Comparison of ENCODE assay signal across 8 cellular contexts in the genomic region with DNA sequence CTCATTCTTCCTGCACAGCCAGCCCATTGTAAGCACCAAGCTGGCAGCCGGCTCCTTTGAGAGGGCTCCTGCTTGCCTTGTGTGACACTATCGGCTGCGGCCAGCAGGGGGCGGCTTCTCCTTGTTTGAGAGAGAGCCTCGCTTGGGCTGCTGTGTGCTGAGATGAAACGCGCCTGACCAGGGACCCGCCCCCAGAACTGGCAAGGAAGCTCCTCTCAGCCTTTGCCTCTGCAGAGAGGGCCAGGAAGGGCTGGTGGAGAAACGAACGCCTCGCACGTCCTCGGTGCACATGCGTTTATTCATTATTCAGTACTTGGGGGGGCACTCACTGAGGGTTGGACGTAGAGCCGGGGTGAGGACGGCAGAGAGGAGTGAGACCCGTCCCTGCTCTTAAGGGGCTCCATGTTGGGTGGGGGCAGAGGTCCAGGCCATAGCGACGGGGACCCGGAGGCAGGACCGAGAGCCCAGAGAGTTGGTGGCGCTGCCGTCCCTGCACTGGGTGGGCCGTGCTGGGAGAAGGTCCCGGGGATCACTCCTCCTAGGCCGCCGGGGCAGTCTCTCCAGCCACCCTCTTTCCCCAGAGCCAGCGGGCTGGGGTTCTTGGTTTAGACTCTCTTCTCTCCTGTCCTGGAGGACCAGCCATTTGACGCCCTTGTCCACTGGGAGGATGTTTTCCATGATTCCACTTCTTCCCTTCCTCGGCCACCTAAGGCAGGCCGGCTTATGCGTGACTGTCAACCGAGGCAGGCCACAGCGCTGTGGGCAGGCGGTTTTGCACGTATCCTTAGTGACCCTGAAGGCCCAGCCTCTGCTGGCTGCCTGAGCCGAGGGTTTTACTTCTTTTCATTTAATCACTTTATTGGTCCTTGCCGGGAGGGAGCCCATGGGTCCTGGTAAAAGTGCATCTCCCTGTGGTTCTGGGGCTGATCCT.
DNase-seq lines count a peak whose midpoint lies in the region; ATAC-seq and TF ChIP-seq lines count a peak whose summit lies in the region.

No MANE protein-coding gene starts in this region.

- H3K9me3 Mint-ChIP-seq in stimulated activated naive CD8-positive, alpha-beta T cell treated with anti-CD3 and anti-CD28 coated beads, Interleukin-15, amount 100 ng/mL, for 72 hours, result no peaks in the 10 kb centered on the region

- H3K9me2 ChIP-seq in DOHH2 (replicated peaks; ENCODE audit: control insufficient read depth, low read length) (no peaks in the 10 kb centered on the region), neural cell (ENCODE audit: insufficient read depth, low read length) (no peaks in the 10 kb centered on the region)

- peak; percentile 93 for TF ChIP-seq CTCF in DOHH2 (IDR thresholded peaks at IDR 0.05; ENCODE audit: low read depth, low read length, poor library complexity, severe bottlenecking)
- TF ChIP-seq CTCF in LNCAP (IDR thresholded peaks at IDR 0.05), result peak; percentile 79
- TF ChIP-seq CTCF in fibroblast of mammary gland (conservative IDR thresholded peaks at IDR 0.05; ENCODE audit: control insufficient read depth, insufficient read depth, low read depth, low read length), result peak; percentile 85
- peak; percentile 97 for TF ChIP-seq CTCF in neural cell (IDR thresholded peaks at IDR 0.05; ENCODE audit: poor library complexity, severe bottlenecking)

- no peak overlapping the region for H3K27ac ChIP-seq in DOHH2 (ENCODE audit: low read depth, low read length)
- H3K27ac ChIP-seq in neural cell (ENCODE audit: low read length), result no peak overlapping the region

- peak overlapping the region; percentile 34 for H3K9ac ChIP-seq in neural cell (ENCODE audit: low read length)

- H3F3A ChIP-seq in DOHH2 (ENCODE audit: control insufficient read depth, insufficient read depth) (no peaks in the 10 kb centered on the region), neural cell (ENCODE audit: insufficient read depth, low read length, poor library complexity, severe bottlenecking) (no peaks in the 10 kb centered on the region)

- no peak for TF ChIP-seq EP300 in neural cell (conservative IDR thresholded peaks at IDR 0.05; ENCODE audit: poor library complexity, severe bottlenecking)

- ATAC-seq in GM21825 (IDR thresholded peaks at IDR 0.05; ENCODE audit: unreplicated experiment), result peak; percentile 92
- peak; percentile 99 for ATAC-seq in stimulated activated naive CD8-positive, alpha-beta T cell treated with anti-CD3 and anti-CD28 coated beads, Interleukin-15, amount 100 ng/mL, for 72 hours

- peak overlapping the region; percentile 38 for H3K4me3 ChIP-seq in DOHH2 (ENCODE audit: low read length)
- no peak overlapping the region for H3K4me3 ChIP-seq in fibroblast of mammary gland (ENCODE audit: control insufficient read depth, low read depth, low read length)
- no peak overlapping the region for H3K4me3 ChIP-seq in neural cell (ENCODE audit: low read length)

- H3K27ac Mint-ChIP-seq in stimulated activated naive CD8-positive, alpha-beta T cell treated with anti-CD3 and anti-CD28 coated beads, Interleukin-15, amount 100 ng/mL, for 72 hours, result peak overlapping the region in 1 of 2 donors; percentile 29

- H3K4me2 ChIP-seq in DOHH2 (ENCODE audit: low read length) (peak overlapping the region; percentile 48), neural cell (ENCODE audit: low read length) (no peak overlapping the region)

- no peaks in the 10 kb centered on the region for H3K27me3 Mint-ChIP-seq in stimulated activated naive CD8-positive, alpha-beta T cell treated with anti-CD3 and anti-CD28 coated beads, Interleukin-15, amount 100 ng/mL, for 72 hours

- H3K4me3 Mint-ChIP-seq in stimulated activated naive CD8-positive, alpha-beta T cell treated with anti-CD3 and anti-CD28 coated beads, Interleukin-15, amount 100 ng/mL, for 72 hours, result peak overlapping the region in 1 of 2 donors; percentile 76

- DNase-seq in RPMI8226, result peak; percentile 88
- peak; percentile 89 for DNase-seq in activated T-helper 1 cell treated with Interleukin-2 at 50 U/mL for 16 hours (ENCODE audit: low read depth)
- peak; percentile 88 for DNase-seq in fibroblast of mammary gland (ENCODE audit: low read depth)
- DNase-seq in stimulated activated naive CD8-positive, alpha-beta T cell treated with anti-CD3 and anti-CD28 coated beads, Interleukin-15, amount 100 ng/mL, for 72 hours, result peak; percentile 93 to 94

- H3K36me3 ChIP-seq in DOHH2 (ENCODE audit: control insufficient read depth, low read length), result no peaks in the 10 kb centered on the region
- H3K36me3 ChIP-seq in neural cell (ENCODE audit: insufficient read depth, low read length), result no peaks in the 10 kb centered on the region

- peaks cover 7% of the 10 kb centered on the region for H3K4me1 ChIP-seq in DOHH2 (ENCODE audit: control insufficient read depth, low read length)

- no peaks in the 10 kb centered on the region for H3K9me3 ChIP-seq in DOHH2 (ENCODE audit: control insufficient read depth, insufficient read depth, low read length)
- H3K9me3 ChIP-seq in neural cell (ENCODE audit: low read length), result no peaks in the 10 kb centered on the region

- TF ChIP-seq RAD21 in neural cell (conservative IDR thresholded peaks at IDR 0.05), result peak; percentile 99

- peaks cover 15% of the 10 kb centered on the region for H3K4me1 Mint-ChIP-seq in stimulated activated naive CD8-positive, alpha-beta T cell treated with anti-CD3 and anti-CD28 coated beads, Interleukin-15, amount 100 ng/mL, for 72 hours

- H3K27me3 ChIP-seq in DOHH2 (ENCODE audit: control insufficient read depth, low read length) (no peaks in the 10 kb centered on the region), neural cell (ENCODE audit: insufficient read depth, low read depth, low read length) (no peaks in the 10 kb centered on the region)

- H3K79me2 ChIP-seq in DOHH2 (ENCODE audit: control insufficient read depth, low read length) (no peaks in the 10 kb centered on the region), neural cell (replicated peaks; ENCODE audit: insufficient read depth, low read length) (no peaks in the 10 kb centered on the region)

- H2AFZ ChIP-seq in neural cell (ENCODE audit: low read depth, low read length), result no peak overlapping the region

- H4K20me1 ChIP-seq in DOHH2 (ENCODE audit: control insufficient read depth, insufficient read depth, low read depth, low read length) (no peaks in the 10 kb centered on the region), neural cell (ENCODE audit: insufficient read depth) (no peaks in the 10 kb centered on the region)

TF ChIP-seq in neural cell, 6 proteins besides CTCF, POLR2A, EP300 and RAD21:
- peak; percentile 44 for TF ChIP-seq MXI1 (conservative IDR thresholded peaks at IDR 0.05; ENCODE audit: poor library complexity, severe bottlenecking)
- peak; percentile 99 for TF ChIP-seq SMC3 (conservative IDR thresholded peaks at IDR 0.05; ENCODE audit: poor library complexity)
- TF ChIP-seq TAF1 (IDR thresholded peaks at IDR 0.05; ENCODE audit: low read depth), result no peak
- no peak for TF ChIP-seq EZH2 (IDR thresholded peaks at IDR 0.05; ENCODE audit: borderline replicate concordance, insufficient read depth, low read length, poor library complexity, severe bottlenecking)
- no peak for TF ChIP-seq POLR2AphosphoS5 (IDR thresholded peaks at IDR 0.05)
- TF ChIP-seq, protein P1, sequence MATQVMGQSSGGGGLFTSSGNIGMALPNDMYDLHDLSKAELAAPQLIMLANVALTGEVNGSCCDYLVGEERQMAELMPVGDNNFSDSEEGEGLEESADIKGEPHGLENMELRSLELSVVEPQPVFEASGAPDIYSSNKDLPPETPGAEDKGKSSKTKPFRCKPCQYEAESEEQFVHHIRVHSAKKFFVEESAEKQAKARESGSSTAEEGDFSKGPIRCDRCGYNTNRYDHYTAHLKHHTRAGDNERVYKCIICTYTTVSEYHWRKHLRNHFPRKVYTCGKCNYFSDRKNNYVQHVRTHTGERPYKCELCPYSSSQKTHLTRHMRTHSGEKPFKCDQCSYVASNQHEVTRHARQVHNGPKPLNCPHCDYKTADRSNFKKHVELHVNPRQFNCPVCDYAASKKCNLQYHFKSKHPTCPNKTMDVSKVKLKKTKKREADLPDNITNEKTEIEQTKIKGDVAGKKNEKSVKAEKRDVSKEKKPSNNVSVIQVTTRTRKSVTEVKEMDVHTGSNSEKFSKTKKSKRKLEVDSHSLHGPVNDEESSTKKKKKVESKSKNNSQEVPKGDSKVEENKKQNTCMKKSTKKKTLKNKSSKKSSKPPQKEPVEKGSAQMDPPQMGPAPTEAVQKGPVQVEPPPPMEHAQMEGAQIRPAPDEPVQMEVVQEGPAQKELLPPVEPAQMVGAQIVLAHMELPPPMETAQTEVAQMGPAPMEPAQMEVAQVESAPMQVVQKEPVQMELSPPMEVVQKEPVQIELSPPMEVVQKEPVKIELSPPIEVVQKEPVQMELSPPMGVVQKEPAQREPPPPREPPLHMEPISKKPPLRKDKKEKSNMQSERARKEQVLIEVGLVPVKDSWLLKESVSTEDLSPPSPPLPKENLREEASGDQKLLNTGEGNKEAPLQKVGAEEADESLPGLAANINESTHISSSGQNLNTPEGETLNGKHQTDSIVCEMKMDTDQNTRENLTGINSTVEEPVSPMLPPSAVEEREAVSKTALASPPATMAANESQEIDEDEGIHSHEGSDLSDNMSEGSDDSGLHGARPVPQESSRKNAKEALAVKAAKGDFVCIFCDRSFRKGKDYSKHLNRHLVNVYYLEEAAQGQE (IDR thresholded peaks at IDR 0.05; ENCODE audit: borderline replicate concordance), result no peak
